Comparison of ENCODE assay signal across 17 cellular contexts in the genomic region with DNA sequence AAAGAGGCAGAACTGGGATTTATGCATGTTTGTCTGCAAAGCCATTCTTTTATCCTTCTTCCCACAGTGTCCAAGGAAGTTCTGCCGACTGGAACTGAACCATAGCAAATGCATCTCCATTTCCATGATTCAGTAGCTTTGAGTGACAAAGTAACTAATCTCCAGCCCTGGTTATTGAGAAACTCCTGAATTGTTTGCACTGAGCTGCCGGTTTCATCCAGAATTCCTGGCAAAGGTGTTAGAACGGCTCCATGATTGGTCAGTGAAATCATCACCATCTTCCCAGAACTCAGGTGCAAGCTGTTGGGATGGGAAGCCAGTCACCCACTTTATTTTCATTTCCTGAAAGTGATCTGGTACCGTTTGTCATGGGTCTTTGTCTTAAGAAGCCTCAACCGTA. TPM values are rescaled to one million over a fixed set of nuclear protein-coding genes. Genes with fewer than 3 reads are reported as not detected.
DNase-seq lines count a peak whose midpoint lies in the region; ATAC-seq, FAIRE-seq and TF ChIP-seq lines count a peak whose summit lies in the region.
"Had no signal": no experiment of that assay in that cellular context is flagged by ENCODE, and none has a peak within 500 bp of the region (broad histone marks: within the 10 kb centered on the region; RNA-seq: fewer than 3 reads in every experiment).

No MANE protein-coding gene starts in this region.

- H3K79me1 ChIP-seq in H1 (ENCODE audit: low read depth, low read length) (no peaks in the 10 kb centered on the region), mesenchymal stem cell (replicated peaks; ENCODE audit: low read length, poor library complexity, severe bottlenecking) (no peaks in the 10 kb centered on the region)

- no peaks in the 10 kb centered on the region for H3K27me3 Mint-ChIP-seq in activated T-helper 2 cell treated with anti-CD3 and anti-CD28 coated beads, Interferon-gamma antibody, Interleukin-2, Interleukin-4, amounts not matched to agents 10 μg/mL and 5 μg/mL and 100 μg/mL, durations not matched to agents 14 hours and 24 hours and 36 hours (ENCODE audit: low read depth)

- no peak overlapping the region for H3K4ac ChIP-seq in H1 (replicated peaks; ENCODE audit: insufficient read length, low read depth, low read length)
- no peak overlapping the region for H3K4ac ChIP-seq in mesenchymal stem cell (ENCODE audit: low read depth in 1 of 2, low read length in 2 of 2)

- no peaks in the 10 kb centered on the region for H3K9me3 Mint-ChIP-seq in activated T-helper 2 cell treated with anti-CD3 and anti-CD28 coated beads, Interferon-gamma antibody, Interleukin-2, Interleukin-4, amounts not matched to agents 10 μg/mL and 5 μg/mL and 100 μg/mL, durations not matched to agents 14 hours and 24 hours and 36 hours

- no peak overlapping the region for H3K23ac ChIP-seq in H1 (ENCODE audit: insufficient read length)
- no peak overlapping the region for H3K23ac ChIP-seq in mesenchymal stem cell (ENCODE audit: low read length in 2 of 2)

- H2AFZ ChIP-seq in H1 (ENCODE audit: low read length) (0 out of 2 replicates have a peak overlapping the region, but pooled peaks have one; percentile 17), mesenchymal stem cell (ENCODE audit: low read depth, low read length) (peak overlapping the region; percentile 23)

- WGBS in H1 (ENCODE audit: extremely low coverage in 1 of 2, insufficient coverage in 1 of 2, insufficient read length in 1 of 2, insufficient replicate concordance in 2 of 2, low coverage in 1 of 2, low lambda C conversion rate in 2 of 2, missing lambda C conversion rate in 1 of 2), 2 experiments: 92% methylated on average over 5 of the region's 5 CpGs; no CpG with 5 or more reads in 1 of the 2 experiments
- WGBS in mesenchymal stem cell: 91% methylated on average over 5 of the region's 5 CpGs
- WGBS in right cardiac atrium: 81% methylated on average over 5 of the region's 5 CpGs

- H3K4me2 ChIP-seq in H1 (ENCODE audit: insufficient read depth in 1 of 2, low read depth in 2 of 2, low read length in 2 of 2): no peak overlapping the region
- no peak overlapping the region for H3K4me2 ChIP-seq in mesenchymal stem cell (ENCODE audit: low read length, poor library complexity, severe bottlenecking)

- H4K8ac ChIP-seq in H1 (ENCODE audit: extremely low read depth, insufficient read depth, low read length) (no peak overlapping the region), mesenchymal stem cell (ENCODE audit: low read length) (no peak overlapping the region)

- H4K20me1 ChIP-seq in H1 (replicated peaks in 1 of 2; ENCODE audit: control insufficient read depth in 1 of 2, insufficient read depth in 2 of 2, low read length in 2 of 2): no peaks in the 10 kb centered on the region

- no peak for TF ChIP-seq EP300 in H1 (IDR thresholded peaks at IDR 0.05; ENCODE audit: borderline replicate concordance in 1 of 2, low read depth in 2 of 2, low read length in 2 of 2)

- H3K4me3 ChIP-seq in H1 (ENCODE audit: extremely low read depth in 1 of 4, insufficient read depth in 2 of 4, low read depth in 3 of 4, low read length in 4 of 4) (no peak overlapping the region), mesenchymal stem cell (ENCODE audit: insufficient read depth in 1 of 2, low read depth in 1 of 2, low read length in 2 of 2) (no peak overlapping the region), right cardiac atrium (ENCODE audit: low read length) (no peak overlapping the region)
- H3K4me3 ChIP-seq: HAP-1 had no signal

- no peak overlapping the region for H3K9ac ChIP-seq in H1 (replicated peaks in 1 of 4; ENCODE audit: extremely low read depth in 1 of 4, low read depth in 3 of 4, low read length in 3 of 4)
- no peak overlapping the region for H3K9ac ChIP-seq in mesenchymal stem cell (ENCODE audit: low read length)

- no peak overlapping the region for H3K27ac ChIP-seq in H1 (ENCODE audit: low read depth, low read length)
- no peak overlapping the region for H3K27ac ChIP-seq in mesenchymal stem cell (ENCODE audit: low read length, poor library complexity, severe bottlenecking)
- H3K27ac ChIP-seq in right cardiac atrium (ENCODE audit: low read length): no peak overlapping the region

- H3K23me2 ChIP-seq in H1 (ENCODE audit: low read depth, low read length): no peaks in the 10 kb centered on the region

- no peak overlapping the region for H4K91ac ChIP-seq in H1 (replicated peaks; ENCODE audit: insufficient read length, low read length)
- H4K91ac ChIP-seq in mesenchymal stem cell (ENCODE audit: low read length): no peak overlapping the region

- H2BK15ac ChIP-seq in H1 (ENCODE audit: low read length): no peak overlapping the region
- no peak overlapping the region for H2BK15ac ChIP-seq in mesenchymal stem cell (ENCODE audit: low read depth, poor library complexity, severe bottlenecking)

- H3K18ac ChIP-seq in H1 (ENCODE audit: extremely low read depth, low read length): no peak overlapping the region
- no peak overlapping the region for H3K18ac ChIP-seq in mesenchymal stem cell (ENCODE audit: low read depth in 1 of 2, low read length in 2 of 2)

- no peak overlapping the region for H3K56ac ChIP-seq in H1 (replicated peaks; ENCODE audit: insufficient read length, low read depth, low read length)

- peak; percentile 3 for DNase-seq in COLO668 (lab: John Stamatoyannopoulos, UW; ENCODE audit: unreplicated experiment)
- peak; percentile 29 for DNase-seq in HK-2 (ENCODE audit: unreplicated experiment)
- DNase-seq in H1 (ENCODE audit: low read depth in 1 of 2, low spot score in 2 of 2): no peak
- no peak for DNase-seq in mesenchymal stem cell
- no peak for DNase-seq in LoVo (ENCODE audit: low spot score)
- DNase-seq in activated T-helper 2 cell treated with anti-CD3 and anti-CD28 coated beads, Interferon-gamma antibody, Interleukin-2, Interleukin-4, amounts not matched to agents 10 μg/mL and 5 μg/mL and 100 μg/mL, durations not matched to agents 14 hours and 24 hours and 36 hours (ENCODE audit: low spot score): no peak
- DNase-seq in NOMO-1 treated with DMSO at 0.1 percent for 48 hours (lab: John Stamatoyannopoulos, UW; ENCODE audit: unreplicated experiment): no peak
- no peak for DNase-seq in right cardiac atrium
- DNase-seq: Caco-2, NCI-H2081 treated with DMSO at 0.1 percent for 48 hours, NCI-H2227 treated with DMSO at 0.1 percent for 48 hours, NCI-H526 treated with DMSO at 0.1 percent for 48 hours had no signal

- intact Hi-C loops in activated T-helper 2 cell treated with anti-CD3 and anti-CD28 coated beads, Interferon-gamma antibody, Interleukin-2, Interleukin-4, amounts not matched to agents 10 μg/mL and 5 μg/mL and 100 μg/mL, durations not matched to agents 14 hours and 24 hours and 36 hours (cut with micrococcal nuclease): no loop called here
- intact Hi-C loops in right cardiac atrium (cut with DNase I): no loop called here

- H3K27ac Mint-ChIP-seq in activated T-helper 2 cell treated with anti-CD3 and anti-CD28 coated beads, Interferon-gamma antibody, Interleukin-2, Interleukin-4, amounts not matched to agents 10 μg/mL and 5 μg/mL and 100 μg/mL, durations not matched to agents 14 hours and 24 hours and 36 hours: no peak overlapping the region
- H3K27ac Mint-ChIP-seq: IgD-negative memory B cell had no signal

- no peak for FAIRE-seq in H1 (lab: Jason Lieb, UNC)

- TF ChIP-seq RAD21 in H1 (IDR thresholded peaks at IDR 0.05 in 1 of 2, conservative IDR thresholded peaks at IDR 0.05 in 1 of 2; ENCODE audit: low read depth in 2 of 2, low read length in 2 of 2): no peak

- no peak for TF ChIP-seq POLR2A in H1 (IDR thresholded peaks at IDR 0.05; ENCODE audit: control extremely low read depth in 1 of 2, low read depth in 2 of 2, low read length in 2 of 2)

- H3K9me3 ChIP-seq in H1 (ENCODE audit: insufficient read depth in 2 of 2, low read depth in 1 of 2, low read length in 1 of 2) (no peaks in the 10 kb centered on the region), mesenchymal stem cell (ENCODE audit: control insufficient read depth, low read length) (no peaks in the 10 kb centered on the region), right cardiac atrium (ENCODE audit: control insufficient read depth, low read length) (no peaks in the 10 kb centered on the region)
- H3K9me3 ChIP-seq: Caco-2, HAP-1 had no signal

- H3K36me3 ChIP-seq in H1 (ENCODE audit: control insufficient read depth in 2 of 4, insufficient read depth in 4 of 4, low read length in 3 of 4) (no peaks in the 10 kb centered on the region), mesenchymal stem cell (ENCODE audit: control insufficient read depth in 1 of 2, insufficient read depth in 2 of 2, low read depth in 1 of 2, low read length in 2 of 2) (no peaks in the 10 kb centered on the region)
- H3K36me3 ChIP-seq: HAP-1 had no signal

- CTCF ChIA-PET in H1 (lab: Charles Lee; ENCODE audit: partially characterized antibody): interaction anchor here (1.5 kb wide), 1 partner anchor 46 kb away, joined by 3 read pairs; no protein-coding TSS in a partner anchor

- H3K14ac ChIP-seq in H1 (ENCODE audit: insufficient read length) (no peak overlapping the region), mesenchymal stem cell (ENCODE audit: low read length in 2 of 2) (no peak overlapping the region)

- H2BK20ac ChIP-seq in H1 (ENCODE audit: low read length): no peak overlapping the region

- H2BK5ac ChIP-seq in H1 (ENCODE audit: low read depth, low read length) (no peak overlapping the region), mesenchymal stem cell (ENCODE audit: low read depth, low read length, poor library complexity, severe bottlenecking) (no peak overlapping the region)

- no peaks in the 10 kb centered on the region for H3K4me1 Mint-ChIP-seq in activated T-helper 2 cell treated with anti-CD3 and anti-CD28 coated beads, Interferon-gamma antibody, Interleukin-2, Interleukin-4, amounts not matched to agents 10 μg/mL and 5 μg/mL and 100 μg/mL, durations not matched to agents 14 hours and 24 hours and 36 hours (ENCODE audit: low read depth)

- no peaks in the 10 kb centered on the region for H3K79me2 ChIP-seq in H1 (ENCODE audit: control insufficient read depth in 1 of 2, insufficient read depth in 2 of 2, low read length in 2 of 2)

- no peaks in the 10 kb centered on the region for H3K27me3 ChIP-seq in H1 (replicated peaks in 1 of 4; ENCODE audit: control insufficient read depth in 3 of 4, extremely low read depth in 1 of 4, insufficient read depth in 3 of 4, low read length in 3 of 4)
- peaks cover 0 to 2% of the 10 kb centered on the region in 2 experiments for H3K27me3 ChIP-seq in mesenchymal stem cell (ENCODE audit: control insufficient read depth in 1 of 2, insufficient read depth in 1 of 2, low read length in 2 of 2)
- no peaks in the 10 kb centered on the region for H3K27me3 ChIP-seq in right cardiac atrium (ENCODE audit: control insufficient read depth, insufficient read depth)

- no peak overlapping the region for H2BK12ac ChIP-seq in H1 (ENCODE audit: low read depth, low read length)
- H2BK12ac ChIP-seq in mesenchymal stem cell (ENCODE audit: low read length in 2 of 2): no peak overlapping the region

- H2AK5ac ChIP-seq in H1 (ENCODE audit: low read depth, low read length): no peak overlapping the region
- H2AK5ac ChIP-seq in mesenchymal stem cell (ENCODE audit: low read length, severe bottlenecking): no peak overlapping the region

- H3K4me1 ChIP-seq in H1 (replicated peaks in 1 of 4; ENCODE audit: control insufficient read depth in 3 of 4, insufficient read depth in 4 of 4, low read length in 3 of 4) (no peaks in the 10 kb centered on the region), mesenchymal stem cell (ENCODE audit: control insufficient read depth, insufficient read depth, low read depth, low read length) (no peaks in the 10 kb centered on the region), right cardiac atrium (ENCODE audit: control insufficient read depth, insufficient read depth, low read length) (no peaks in the 10 kb centered on the region)
- H3K4me1 ChIP-seq: HAP-1 had no signal

- no peak overlapping the region for H3K4me3 Mint-ChIP-seq in activated T-helper 2 cell treated with anti-CD3 and anti-CD28 coated beads, Interferon-gamma antibody, Interleukin-2, Interleukin-4, amounts not matched to agents 10 μg/mL and 5 μg/mL and 100 μg/mL, durations not matched to agents 14 hours and 24 hours and 36 hours (ENCODE audit: low read depth)
- H3K4me3 Mint-ChIP-seq: IgD-negative memory B cell had no signal

- H2BK120ac ChIP-seq in H1 (replicated peaks; ENCODE audit: low read depth, low read length): no peak overlapping the region
- no peak overlapping the region for H2BK120ac ChIP-seq in mesenchymal stem cell (ENCODE audit: low read depth, low read length)

- no peak for ATAC-seq in right cardiac atrium

- H4K5ac ChIP-seq in H1 (ENCODE audit: insufficient read length, low read depth, low read length): no peak overlapping the region

- no peaks in the 10 kb centered on the region for H3K36me3 Mint-ChIP-seq in activated T-helper 2 cell treated with anti-CD3 and anti-CD28 coated beads, Interferon-gamma antibody, Interleukin-2, Interleukin-4, amounts not matched to agents 10 μg/mL and 5 μg/mL and 100 μg/mL, durations not matched to agents 14 hours and 24 hours and 36 hours (ENCODE audit: low read depth)
- H3K36me3 Mint-ChIP-seq: IgD-negative memory B cell had no signal

- POLR2A ChIA-PET in H1 (lab: Charles Lee; ENCODE audit: partially characterized antibody): no interaction called here

- TF ChIP-seq CTCF in H1 (IDR thresholded peaks at IDR 0.05; ENCODE audit: control extremely low read depth in 1 of 3, insufficient read depth in 1 of 3, low read depth in 1 of 3, low read length in 3 of 3): no peak

RNA-seq across cellular contexts. Expression of gene SLC34A2, which starts 47.0 kb away (rescaled TPM):
- total RNA-seq in H1 (2021; fragmentation: NEBNext Ultra II Directional; extraction: Animal tissue kit (Norgen Biotek cat#: 25700)): 2.9 and 3.4 TPM in 2 replicates
- 2.2 and 3.2 TPM in 2 replicates for polyA plus RNA-seq in H1 (2011; rRNA removed)
- polyA plus RNA-seq in H1 (2011; cell fraction: cytosol; rRNA removed): 1.7 TPM
- polyA plus RNA-seq in H1 (2011; cell fraction: nucleus; rRNA removed): 3.3 TPM
- polyA plus RNA-seq in H1 (2012, experiment 1 of 2): 1.4 to 2.3 TPM (median 2.0 TPM) in 4 replicates
- polyA plus RNA-seq in H1 (2012, experiment 2 of 2): 2.0 TPM
- polyA plus RNA-seq in H1 (2013, experiment 1 of 2): 3.2 TPM
- polyA plus RNA-seq in H1 (2013, experiment 2 of 2): 3.1 TPM
- polyA minus RNA-seq in H1 (2011; rRNA and poly(A)+ RNA removed): 5.9 and 7.1 TPM in 2 replicates
- polyA minus RNA-seq in H1 (2011; cell fraction: cytosol; rRNA and poly(A)+ RNA removed): 1.7 TPM
- polyA minus RNA-seq in H1 (2011; cell fraction: nucleus; rRNA and poly(A)+ RNA removed): 2.2 TPM
- not detected for polyA plus RNA-seq in mesenchymal stem cell (2013, experiment 1 of 2)
- not detected for polyA plus RNA-seq in mesenchymal stem cell (2013, experiment 2 of 2)
- not detected in 2 replicates for total RNA-seq in activated T-helper 2 cell treated with anti-CD3 and anti-CD28 coated beads, Interferon-gamma antibody, Interleukin-2, Interleukin-4, amounts not matched to agents 10 μg/mL and 5 μg/mL and 100 μg/mL, durations not matched to agents 14 hours and 24 hours and 36 hours
- total RNA-seq in right cardiac atrium: under 1 TPM in 2 of 4 donors, not detected in 2; 0.11 to 0.89 TPM
- polyA plus RNA-seq in right cardiac atrium: not detected
- total RNA-seq: HT-29, LHCN-M2, SK-MEL-5 had no signal
- polyA plus RNA-seq: IgD-negative memory B cell had no signal

Comparison
In these comparisons a context has a peak if more than half of its experiments do, and no peak if none do; other contexts are left out.
1. DNase-seq: peak in COLO668 (single experiment) and HK-2 (single experiment); none in H1 (0 of 2), mesenchymal stem cell (single experiment), LoVo (single experiment), activated T-helper 2 cell treated with anti-CD3 and anti-CD28 coated beads, Interferon-gamma antibody, Interleukin-2, Interleukin-4, amounts not matched to agents 10 μg/mL and 5 μg/mL and 100 μg/mL, durations not matched to agents 14 hours and 24 hours and 36 hours (single experiment), NOMO-1 treated with DMSO at 0.1 percent for 48 hours (single experiment) and right cardiac atrium (0 of 3).